In the genomic region with DNA sequence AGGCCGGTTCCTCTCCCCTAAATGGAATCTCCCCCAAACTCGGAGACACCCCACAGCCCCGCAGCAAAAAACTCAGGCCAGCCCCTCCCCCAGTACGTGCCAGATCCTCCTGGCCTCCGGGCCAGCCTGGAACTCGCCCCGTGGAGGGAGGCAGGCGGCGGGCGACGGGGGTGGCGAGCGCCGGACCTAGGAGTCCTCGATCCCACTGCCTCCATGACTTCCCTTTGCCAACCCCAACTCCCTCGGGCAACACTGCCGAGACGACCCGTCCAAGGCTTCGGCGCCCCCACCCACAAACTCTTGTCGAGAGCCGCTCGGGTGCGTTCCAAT, we compare ENCODE assay signal across 8 cellular contexts. TPM values are rescaled to one million over a fixed set of nuclear protein-coding genes. Genes with fewer than 3 reads are reported as not detected.
A peak's percentile ranks its signal among the peaks of the same experiment; 100 is the strongest.
DNase-seq lines count a peak whose midpoint lies in the region; ATAC-seq and TF ChIP-seq lines count a peak whose summit lies in the region.

No MANE protein-coding gene starts in this region.

- POLR2A ChIA-PET in MCF 10A (lab: Yijun Ruan, JAX): interaction anchor here (0.6 to 2.6 kb wide), 8 partner anchors 9 to 321 kb away, joined by 3 to 19 read pairs (median 3); a partner anchor contains a TSS

- no peaks in the 10 kb centered on the region for H3K27me3 ChIP-seq in upper lobe of right lung

- H3K4me3 ChIP-seq in upper lobe of right lung: peak overlapping the region; percentile 85

- TF ChIP-seq CTCF in MCF 10A (IDR thresholded peaks at IDR 0.05; ENCODE audit: unreplicated experiment) (no peak), upper lobe of right lung (IDR thresholded peaks at IDR 0.05) (no peak)

- peaks cover 12% of the 10 kb centered on the region for H3K4me1 ChIP-seq in upper lobe of right lung

- peak overlapping the region; percentile 57 for H3K4me3 Mint-ChIP-seq in activated naive CD4-positive, alpha-beta T cell treated with anti-CD3 and anti-CD28 coated beads, Interleukin-2, amount 10 ng/mL, durations not matched to agents 7 days and 5 days
- peak overlapping the region; percentile 86 for H3K4me3 Mint-ChIP-seq in MCF 10A (ENCODE audit: unreplicated experiment)

- H3K4me1 Mint-ChIP-seq in activated naive CD4-positive, alpha-beta T cell treated with anti-CD3 and anti-CD28 coated beads, Interleukin-2, amount 10 ng/mL, durations not matched to agents 7 days and 5 days: peaks cover 2% of the 10 kb centered on the region
- peaks cover 22% of the 10 kb centered on the region for H3K4me1 Mint-ChIP-seq in MCF 10A (ENCODE audit: insufficient read depth, unreplicated experiment)

- H3K27ac Mint-ChIP-seq in activated naive CD4-positive, alpha-beta T cell treated with anti-CD3 and anti-CD28 coated beads, Interleukin-2, amount 10 ng/mL, durations not matched to agents 7 days and 5 days: no peak overlapping the region
- peak overlapping the region; percentile 95 for H3K27ac Mint-ChIP-seq in MCF 10A (ENCODE audit: low read depth, unreplicated experiment)

- peak overlapping the region; percentile 81 for H3K27ac ChIP-seq in upper lobe of right lung

- CTCF ChIA-PET in activated naive CD4-positive, alpha-beta T cell treated with anti-CD3 and anti-CD28 coated beads, Interleukin-2, amount 10 ng/mL, durations not matched to agents 7 days and 5 days (lab: Charles Lee): no interaction called here
- CTCF ChIA-PET in MCF 10A (lab: Yijun Ruan, JAX): interaction anchor here (0.8 to 1.8 kb wide), 4 partner anchors 8 to 268 kb away, joined by 3 to 9 read pairs (median 4); no protein-coding TSS in a partner anchor

- H3K9me3 ChIP-seq in upper lobe of right lung: no peaks in the 10 kb centered on the region

- no TSS peak for BruUV-seq in MCF 10A (replicated peaks; lab: Mats Ljungman, UMichigan)

- no peaks in the 10 kb centered on the region for H3K36me3 ChIP-seq in upper lobe of right lung

- peaks cover 62% of the 10 kb centered on the region for H3K27me3 Mint-ChIP-seq in activated naive CD4-positive, alpha-beta T cell treated with anti-CD3 and anti-CD28 coated beads, Interleukin-2, amount 10 ng/mL, durations not matched to agents 7 days and 5 days
- no peaks in the 10 kb centered on the region for H3K27me3 Mint-ChIP-seq in MCF 10A (ENCODE audit: insufficient read depth, unreplicated experiment)

- H3K36me3 Mint-ChIP-seq in activated naive CD4-positive, alpha-beta T cell treated with anti-CD3 and anti-CD28 coated beads, Interleukin-2, amount 10 ng/mL, durations not matched to agents 7 days and 5 days: no peaks in the 10 kb centered on the region
- H3K36me3 Mint-ChIP-seq in MCF 10A (ENCODE audit: insufficient read depth, unreplicated experiment): no peaks in the 10 kb centered on the region

- ATAC-seq in upper lobe of right lung: peak; percentile 32
- ATAC-seq in activated CD4-positive, CD25-positive, alpha-beta regulatory T cell treated with anti-CD3 and anti-CD28 coated beads, Interleukin-2, amount 50 U/mL, for 24 hours: no peak

- intact Hi-C loops in MCF 10A (cut with micrococcal nuclease) (no loop called here), upper lobe of right lung (cut with DNase I) (no loop called here)

- no peaks in the 10 kb centered on the region for H3K9me3 Mint-ChIP-seq in activated naive CD4-positive, alpha-beta T cell treated with anti-CD3 and anti-CD28 coated beads, Interleukin-2, amount 10 ng/mL, durations not matched to agents 7 days and 5 days
- H3K9me3 Mint-ChIP-seq in MCF 10A (ENCODE audit: unreplicated experiment): no peaks in the 10 kb centered on the region

- no peak for DNase-seq in activated naive CD4-positive, alpha-beta T cell treated with anti-CD3 and anti-CD28 coated beads, Interleukin-2, amount 10 ng/mL, durations not matched to agents 7 days and 5 days
- DNase-seq in activated naive CD4-positive, alpha-beta T cell treated with Interleukin-2 at 50 U/mL for 16 hours: no peak
- DNase-seq in MCF 10A (ENCODE audit: unreplicated experiment) (no peak), lung microvascular endothelial cell (ENCODE audit: low read depth in 2 of 2) (peak; percentile 18 to 24), upper lobe of right lung (peak; percentile 73), NCI-H1930 (lab: John Stamatoyannopoulos, UW) (no peak), NCI-H345 treated with DMSO at 0.1 percent for 48 hours (lab: John Stamatoyannopoulos, UW; ENCODE audit: unreplicated experiment) (no peak)

RNA-seq across cellular contexts. Expression of a gene that starts 0.4 kb away (rescaled TPM):
- total RNA-seq in MCF 10A (2022): 21.9 and 33.2 TPM in 2 replicates
- total RNA-seq in lung microvascular endothelial cell: 22.9 and 36.3 TPM in 2 replicates
- total RNA-seq in upper lobe of right lung: 42.9 TPM

RNA-seq across cellular contexts. Expression of a gene that starts 29.8 kb away (rescaled TPM):
- 6.9 and 7.0 TPM in 2 replicates for total RNA-seq in MCF 10A (2022)
- total RNA-seq in lung microvascular endothelial cell: 6.2 and 7.0 TPM in 2 replicates
- total RNA-seq in upper lobe of right lung: 24.4 TPM

Comparison
In these comparisons a context has a peak if more than half of its experiments do, and no peak if none do; other contexts are left out.
1. DNase-seq: peak in lung microvascular endothelial cell (2 of 2) and upper lobe of right lung (single experiment); none in activated naive CD4-positive, alpha-beta T cell treated with anti-CD3 and anti-CD28 coated beads, Interleukin-2, amount 10 ng/mL, durations not matched to agents 7 days and 5 days (single experiment), activated naive CD4-positive, alpha-beta T cell treated with Interleukin-2 at 50 U/mL for 16 hours (single experiment), MCF 10A (single experiment), NCI-H1930 (0 of 2) and NCI-H345 treated with DMSO at 0.1 percent for 48 hours (single experiment).